ENCODE assay signal across 8 cellular contexts in genomic region chr17:80575057-80575875, GRCh38. TPM values are rescaled to one million over a fixed set of nuclear protein-coding genes. Genes with fewer than 3 reads are reported as not detected.
DNase-seq lines count a peak whose midpoint lies in the region; ATAC-seq, FAIRE-seq and TF ChIP-seq lines count a peak whose summit lies in the region.

No MANE protein-coding gene starts in this region.

- no peaks in the 10 kb centered on the region for H4K20me1 ChIP-seq in keratinocyte (ENCODE audit: control insufficient read depth, extremely low read depth, insufficient read depth, low read length)

- DNase-seq in GF-D8 (lab: John Stamatoyannopoulos, UW) (peak; percentile 51), NCI-H226 (peak; percentile 63), breast epithelium (ENCODE audit: low spot score in 2 of 2) (peak; percentile 53 to 77), keratinocyte (ENCODE audit: low read depth, low spot score) (peak; percentile 77), DMS79 (lab: John Stamatoyannopoulos, UW) (no peak)
- peak; percentile 83 to 92 (median 90) for DNase-seq in activated CD4-positive, CD25-positive, alpha-beta regulatory T cell (lab: John Stamatoyannopoulos, UW)
- DNase-seq in stimulated activated CD4-positive, alpha-beta T cell treated with anti-CD3 and anti-CD28 coated beads, Interleukin-1b, Interleukin-23, amount 100 ng/mL, for 4 hours (ENCODE audit: low read depth in 2 of 2) = peak; percentile 91 to 93

- H3K4me1 ChIP-seq in breast epithelium (no peaks in the 10 kb centered on the region), keratinocyte (ENCODE audit: control insufficient read depth, extremely low read depth, insufficient read depth, low read length) (peaks cover 4% of the 10 kb centered on the region)

- H3K4me3 ChIP-seq in breast epithelium (no peak overlapping the region), keratinocyte (ENCODE audit: control insufficient read depth in 2 of 3, extremely low read depth in 1 of 3, insufficient read depth in 2 of 3, low read depth in 1 of 3, low read length in 3 of 3) (no peak overlapping the region)

- H3K27ac ChIP-seq in breast epithelium = no peak overlapping the region
- H3K27ac ChIP-seq in keratinocyte (ENCODE audit: control insufficient read depth, insufficient read depth, low read length) = no peak overlapping the region

- H3K9me3 ChIP-seq in breast epithelium (peaks cover 0 to 3% of the 10 kb centered on the region in 2 donors), keratinocyte (ENCODE audit: control insufficient read depth, low read depth, low read length) (no peaks in the 10 kb centered on the region)

- H3K4me2 ChIP-seq in keratinocyte (ENCODE audit: control insufficient read depth, extremely low read depth, insufficient read depth, low read depth, low read length) = peak overlapping the region; percentile 43

- intact Hi-C loops in breast epithelium (cut with DNase I; ENCODE audit: low total_unique reads) = no loop called here

- peak; percentile 77 for FAIRE-seq in keratinocyte (lab: Jason Lieb, UNC)

- peak; percentile 64 for ATAC-seq in HG03025 (IDR thresholded peaks at IDR 0.05; ENCODE audit: low FRiP score, unreplicated experiment)

- no peak overlapping the region for H2AFZ ChIP-seq in keratinocyte (ENCODE audit: control insufficient read depth, low read length)

- H3K27me3 ChIP-seq in breast epithelium = no peaks in the 10 kb centered on the region
- H3K27me3 ChIP-seq in keratinocyte (ENCODE audit: control insufficient read depth, extremely low read depth, insufficient read depth, low read length) = no peaks in the 10 kb centered on the region

- TF ChIP-seq CTCF in breast epithelium (IDR thresholded peaks at IDR 0.05) = peak; percentile 52 to 96 (median 92)
- peak; percentile 100 for TF ChIP-seq CTCF in keratinocyte (optimal IDR thresholded peaks at IDR 0.05 in 1 of 3, IDR thresholded peaks at IDR 0.05 in 1 of 3, conservative IDR thresholded peaks at IDR 0.05 in 1 of 3; ENCODE audit: extremely low read depth in 1 of 3, insufficient read depth in 2 of 3, low read length in 3 of 3)

- H3K36me3 ChIP-seq in breast epithelium (no peaks in the 10 kb centered on the region), keratinocyte (ENCODE audit: control insufficient read depth in 2 of 2, extremely low read depth in 1 of 2, insufficient read depth in 2 of 2, low read length in 2 of 2) (no peaks in the 10 kb centered on the region)

- no peaks in the 10 kb centered on the region for H3K9me1 ChIP-seq in keratinocyte (ENCODE audit: control insufficient read depth, extremely low read depth, insufficient read depth, low read length)

- peaks cover 54% of the 10 kb centered on the region for H3K79me2 ChIP-seq in keratinocyte (ENCODE audit: control insufficient read depth, insufficient read depth, low read length)

- H3K9ac ChIP-seq in keratinocyte (ENCODE audit: control insufficient read depth, extremely low read depth, insufficient read depth, low read length) = peak overlapping the region; percentile 19

- dilution Hi-C loops in keratinocyte (cut with MboI; ENCODE audit: extremely low pct_ligation_motif_present, low sequenced_read_pairs) = no loop called here

- TF ChIP-seq POLR2A in breast epithelium (IDR thresholded peaks at IDR 0.05) = no peak

RNA-seq across cellular contexts. Expression of gene RPTOR, which starts 30.6 kb away (rescaled TPM):
- total RNA-seq in breast epithelium = 10 to 100 TPM; 21.4 to 27.5 (median 23.6) TPM
- 3.6 to 11.3 TPM (median 4.0 TPM) in 3 replicates for polyA plus RNA-seq in keratinocyte
- polyA plus RNA-seq in keratinocyte (2011; ENCODE audit: low read depth) = 20.1 TPM
- 4.1 and 7.2 TPM in 2 replicates for polyA plus RNA-seq in keratinocyte (2011; cell fraction: cytosol; rRNA removed)
- polyA plus RNA-seq in keratinocyte (2011; cell fraction: nucleus; rRNA removed) = 19.0 and 24.1 TPM in 2 replicates
- 6.1 and 19.2 TPM in 2 replicates for polyA plus RNA-seq in keratinocyte (2012; ENCODE audit: low replicate concordance)
- polyA minus RNA-seq in keratinocyte = 14.2 to 55.6 TPM (median 19.5 TPM) in 3 replicates
- polyA minus RNA-seq in keratinocyte (2011; cell fraction: cytosol; rRNA and poly(A)+ RNA removed) = 18.0 TPM
- polyA minus RNA-seq in keratinocyte (2011; cell fraction: nucleus; rRNA and poly(A)+ RNA removed) = 40.2 and 51.5 TPM in 2 replicates
